ENCODE assay signal across 38 cellular contexts in genomic region chr14:88202296-88202695, GRCh38.
"Had no signal": no experiment of that assay in that cellular context is flagged by ENCODE, and none has a peak within 500 bp of the region (broad histone marks: within the 10 kb centered on the region; RNA-seq: fewer than 3 reads in every experiment).

No MANE protein-coding gene starts in this region.

- H3K4me1 Mint-ChIP-seq: activated CD4-positive, alpha-beta T cell treated with anti-CD3 and anti-CD28 coated beads for 36 hours; activated naive CD8-positive, alpha-beta T cell treated with anti-CD3 and anti-CD28 coated beads for 36 hours; activated T-helper 17 cell treated with anti-CD3 and anti-CD28 coated beads, Interleukin-2, amount 50 U/mL, for 72 hours had no signal

- H3K27me3 ChIP-seq: body of pancreas, brain microvascular endothelial cell, breast epithelium had no signal

- DNase-seq: activated CD4-positive, alpha-beta memory T cell treated with anti-CD3 and anti-CD28 coated beads for 36 hours; activated CD4-positive, alpha-beta T cell treated with anti-CD3 and anti-CD28 coated beads for 1 hour; activated CD4-positive, alpha-beta T cell treated with anti-CD3 and anti-CD28 coated beads for 36 hours; activated CD4-positive, alpha-beta T cell treated with anti-CD3 and anti-CD28 coated beads for 48 hours; activated CD4-positive, alpha-beta T cell treated with anti-CD3 and anti-CD28 coated beads, Interleukin-2, amount 50 U/mL, for 1 hour; activated CD4-positive, alpha-beta T cell treated with anti-CD3 and anti-CD28 coated beads, Interleukin-2, amount 50 U/mL, for 4 hours; activated CD4-positive, CD25-positive, alpha-beta regulatory T cell; activated CD8-positive, alpha-beta memory T cell treated with anti-CD3 and anti-CD28 coated beads, Interleukin-2, amount 50 U/mL, for 4 hours; activated CD8-positive, alpha-beta T cell treated with anti-CD3 and anti-CD28 coated beads for 36 hours; activated effector memory CD4-positive, alpha-beta T cell treated with anti-CD3 and anti-CD28 coated beads, Interleukin-2, amount 50 U/mL, for 16 hours; activated gamma-delta T cell treated with Interleukin-2 at 50 U/mL for 16 hours; activated naive CD4-positive, alpha-beta T cell; activated naive CD4-positive, alpha-beta T cell treated with anti-CD3 and anti-CD28 coated beads for 36 hours; activated naive CD4-positive, alpha-beta T cell treated with anti-CD3 and anti-CD28 coated beads, Interleukin-2, amount 50 U/mL, for 16 hours; activated naive CD8-positive, alpha-beta T cell treated with anti-CD3 and anti-CD28 coated beads for 36 hours; activated T-cell treated with anti-CD3 and anti-CD28 coated beads for 4 hours; activated T-cell treated with anti-CD3 and anti-CD28 coated beads, Interleukin-2, amount 50 U/mL, for 1 hour; activated T-cell treated with anti-CD3 and anti-CD28 coated beads, Interleukin-2, amount 50 U/mL, for 4 hours; activated T-cell treated with anti-CD3 and anti-CD28 coated beads, Interleukin-2, amount 50 U/mL, for 72 hours; adrenal gland; amniotic stem cell; aorta; body of pancreas; brain microvascular endothelial cell; central memory CD4-positive, alpha-beta T cell; SW 1271; T-helper 1 cell; T-helper 2 cell; T-helper 9 cell; WERI-Rb-1 had no signal

- H3K9me3 Mint-ChIP-seq: activated CD4-positive, alpha-beta memory T cell treated with anti-CD3 and anti-CD28 coated beads for 36 hours; activated CD8-positive, alpha-beta T cell treated with anti-CD3 and anti-CD28 coated beads for 36 hours; activated naive CD4-positive, alpha-beta T cell treated with anti-CD3 and anti-CD28 coated beads for 36 hours; activated naive CD4-positive, alpha-beta T cell treated with anti-CD3 and anti-CD28 coated beads, Interleukin-2, amount 50 U/mL, for 72 hours; activated naive CD8-positive, alpha-beta T cell treated with anti-CD3 and anti-CD28 coated beads for 36 hours; activated T-cell treated with anti-CD3 and anti-CD28 coated beads, Interleukin-2, amount 50 U/mL, for 4 hours; activated T-cell treated with anti-CD3 and anti-CD28 coated beads, Interleukin-2, amount 50 U/mL, for 72 hours; activated T-helper 1 cell treated with anti-CD3 and anti-CD28 coated beads, Interleukin-12 subunit alpha, Interleukin-12 subunit beta, Interleukin-2, Interleukin-4 antibody, amounts not matched to agents 30 ng/mL and 10 ng/mL and 1 ng/mL, durations not matched to agents 14 hours and 24 hours and 36 hours; activated T-helper 17 cell treated with anti-CD3 and anti-CD28 coated beads, Interleukin-2, amount 50 U/mL, for 72 hours; T-helper 1 cell treated with Interleukin-12 subunit alpha and Interleukin-12 subunit beta and Interleukin-4 antibody, amounts not matched to agents 30 μg/mL and 1 μg/mL, for 36 hours; T-helper 2 cell treated with Interferon-gamma antibody and Interleukin-4, amounts not matched to agents 5 μg/mL and 100 μg/mL, for 36 hours; WTC11 had no signal

- H3K4me3 ChIP-seq: adrenal gland, body of pancreas, breast epithelium had no signal

- H3K27ac ChIP-seq: adrenal gland, body of pancreas, brain microvascular endothelial cell, breast epithelium, WERI-Rb-1 had no signal

- H3K4me1 ChIP-seq: adrenal gland, body of pancreas, breast epithelium had no signal

- H3K4me3 Mint-ChIP-seq: activated CD4-positive, alpha-beta memory T cell treated with anti-CD3 and anti-CD28 coated beads for 36 hours; activated CD4-positive, alpha-beta T cell treated with anti-CD3 and anti-CD28 coated beads for 36 hours; activated CD8-positive, alpha-beta T cell treated with anti-CD3 and anti-CD28 coated beads for 36 hours; activated naive CD4-positive, alpha-beta T cell treated with anti-CD3 and anti-CD28 coated beads for 36 hours; activated naive CD8-positive, alpha-beta T cell treated with anti-CD3 and anti-CD28 coated beads for 36 hours; activated T-cell treated with anti-CD3 and anti-CD28 coated beads, Interleukin-2, amount 50 U/mL, for 4 hours; activated T-cell treated with anti-CD3 and anti-CD28 coated beads, Interleukin-2, amount 50 U/mL, for 72 hours; activated T-helper 1 cell treated with anti-CD3 and anti-CD28 coated beads, Interleukin-12 subunit alpha, Interleukin-12 subunit beta, Interleukin-2, Interleukin-4 antibody, amounts not matched to agents 30 ng/mL and 10 ng/mL and 1 ng/mL, durations not matched to agents 14 hours and 24 hours and 36 hours; activated T-helper 17 cell treated with anti-CD3 and anti-CD28 coated beads, Interleukin-2, amount 50 U/mL, for 72 hours; T-helper 1 cell treated with Interleukin-12 subunit alpha and Interleukin-12 subunit beta and Interleukin-4 antibody, amounts not matched to agents 30 μg/mL and 1 μg/mL, for 36 hours; T-helper 2 cell treated with Interferon-gamma antibody and Interleukin-4, amounts not matched to agents 5 μg/mL and 100 μg/mL, for 36 hours; WTC11 had no signal

- H3K36me3 Mint-ChIP-seq: activated CD4-positive, alpha-beta memory T cell treated with anti-CD3 and anti-CD28 coated beads for 36 hours; activated naive CD4-positive, alpha-beta T cell treated with anti-CD3 and anti-CD28 coated beads, Interleukin-2, amount 50 U/mL, for 72 hours; activated naive CD8-positive, alpha-beta T cell treated with anti-CD3 and anti-CD28 coated beads for 36 hours; WTC11 had no signal

- H3K36me3 ChIP-seq: adrenal gland, brain microvascular endothelial cell, breast epithelium, WERI-Rb-1 had no signal

- H3K27ac Mint-ChIP-seq: activated CD4-positive, alpha-beta memory T cell treated with anti-CD3 and anti-CD28 coated beads for 36 hours; activated CD4-positive, alpha-beta T cell treated with anti-CD3 and anti-CD28 coated beads for 36 hours; activated CD8-positive, alpha-beta T cell treated with anti-CD3 and anti-CD28 coated beads for 36 hours; activated naive CD4-positive, alpha-beta T cell treated with anti-CD3 and anti-CD28 coated beads for 36 hours; activated naive CD4-positive, alpha-beta T cell treated with anti-CD3 and anti-CD28 coated beads, Interleukin-2, amount 50 U/mL, for 72 hours; activated naive CD8-positive, alpha-beta T cell treated with anti-CD3 and anti-CD28 coated beads for 36 hours; activated T-cell treated with anti-CD3 and anti-CD28 coated beads, Interleukin-2, amount 50 U/mL, for 72 hours; activated T-helper 1 cell treated with anti-CD3 and anti-CD28 coated beads, Interleukin-12 subunit alpha, Interleukin-12 subunit beta, Interleukin-2, Interleukin-4 antibody, amounts not matched to agents 30 ng/mL and 10 ng/mL and 1 ng/mL, durations not matched to agents 14 hours and 24 hours and 36 hours; activated T-helper 17 cell treated with anti-CD3 and anti-CD28 coated beads, Interleukin-2, amount 50 U/mL, for 72 hours; T-helper 1 cell treated with Interleukin-12 subunit alpha and Interleukin-12 subunit beta and Interleukin-4 antibody, amounts not matched to agents 30 μg/mL and 1 μg/mL, for 36 hours; T-helper 2 cell treated with Interferon-gamma antibody and Interleukin-4, amounts not matched to agents 5 μg/mL and 100 μg/mL, for 36 hours; WTC11 had no signal

- H3K9me3 ChIP-seq: adrenal gland, body of pancreas, breast epithelium had no signal

- ATAC-seq: activated CD4-positive, alpha-beta T cell treated with anti-CD3 and anti-CD28 coated beads for 36 hours; activated CD4-positive, CD25-positive, alpha-beta regulatory T cell treated with anti-CD3 and anti-CD28 coated beads, Interleukin-2, amount 50 U/mL, for 24 hours; activated CD8-positive, alpha-beta T cell treated with anti-CD3 and anti-CD28 coated beads for 36 hours; activated naive CD4-positive, alpha-beta T cell treated with anti-CD3 and anti-CD28 coated beads, Interleukin-2, amount 50 U/mL, for 72 hours; activated T-cell treated with anti-CD3 and anti-CD28 coated beads, Interleukin-2, amount 50 U/mL, for 4 hours; activated T-cell treated with anti-CD3 and anti-CD28 coated beads, Interleukin-2, amount 50 U/mL, for 72 hours; activated T-helper 17 cell treated with anti-CD3 and anti-CD28 coated beads, Interleukin-2, amount 50 U/mL, for 72 hours; body of pancreas; WTC11 had no signal
